1 cellular context compared by ENCODE assay signal in genomic region chr7:148722340-148723165, GRCh38.
TF ChIP-seq lines count a peak whose summit lies in the region.

No MANE protein-coding gene starts in this region.

TF ChIP-seq in A549, 52 proteins besides CTCF, POLR2A, EP300 and RAD21 (continued from another document):
- TF ChIP-seq BCL3 (IDR thresholded peaks at IDR 0.05) (no peak), SREBF2 (IDR thresholded peaks at IDR 0.05) (no peak), CBX8 (IDR thresholded peaks at IDR 0.05) (no peak), HOXB13 (CRISPR knock-in tag; IDR thresholded peaks at IDR 0.05; ENCODE audit: low read depth) (no peak)
